In the genomic region with DNA sequence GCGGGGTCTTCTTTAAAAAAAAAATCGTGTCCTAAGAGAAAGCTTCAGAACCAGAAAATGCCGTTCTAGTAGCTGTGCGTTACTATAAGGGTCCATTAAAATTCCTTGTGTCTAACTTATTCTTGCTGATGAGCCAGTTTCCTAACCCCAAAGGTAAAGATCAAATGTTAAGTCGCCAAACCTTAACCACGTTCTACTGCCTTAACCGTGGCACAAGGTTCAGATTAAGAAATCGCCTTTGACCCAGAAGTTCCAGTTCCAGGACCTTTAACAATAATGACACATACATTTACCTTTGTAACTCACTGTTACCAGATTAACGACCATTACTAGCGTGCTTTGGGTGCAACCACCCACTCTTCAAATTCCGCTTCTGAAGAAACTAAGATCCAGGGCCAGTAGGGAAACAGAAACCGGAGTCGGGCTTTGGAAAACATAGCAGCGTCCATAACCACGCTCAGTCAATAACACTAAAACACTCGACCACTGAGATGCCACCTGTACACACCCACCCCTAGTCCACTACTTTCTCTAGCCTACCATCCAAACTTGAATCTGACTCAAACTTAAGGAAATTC, we compare ENCODE assay signal across 8 cellular contexts. TPM values are rescaled to one million over a fixed set of nuclear protein-coding genes. Genes with fewer than 3 reads are reported as not detected.
DNase-seq lines count a peak whose midpoint lies in the region; ATAC-seq lines count a peak whose summit lies in the region.

No MANE protein-coding gene starts in this region.

- peak overlapping the region; percentile 100 for H3K27ac Mint-ChIP-seq in stimulated activated effector memory CD8-positive, alpha-beta T cell treated with anti-CD3 and anti-CD28 coated beads, Interleukin-12 subunit alpha, Interleukin-12 subunit beta, amount 100 ng/mL, for 72 hours

- peak overlapping the region; percentile 96 for H3K4me3 ChIP-seq in iPS-15b (ENCODE audit: low read depth, low read length)

- no peaks in the 10 kb centered on the region for H3K36me3 ChIP-seq in iPS-15b (ENCODE audit: control insufficient read depth, insufficient read depth, low read length)

- peak; percentile 54 for DNase-seq in NCI-H82 (lab: John Stamatoyannopoulos, UW)
- DNase-seq in NCI-H82 treated with DMSO at 0.1 percent for 48 hours (lab: John Stamatoyannopoulos, UW; ENCODE audit: unreplicated experiment): no peak
- DNase-seq in KG1 (lab: John Stamatoyannopoulos, UW): peak; percentile 39
- DNase-seq in stimulated activated effector memory CD8-positive, alpha-beta T cell treated with anti-CD3 and anti-CD28 coated beads, Interleukin-12 subunit alpha, Interleukin-12 subunit beta, amount 100 ng/mL, for 72 hours (ENCODE audit: low spot score in 2 of 2): no peak
- DNase-seq in HK-2 (ENCODE audit: unreplicated experiment): no peak

- peak overlapping the region; percentile 91 for H3K9ac ChIP-seq in iPS-15b (ENCODE audit: low read depth, low read length)

- H3K36me3 Mint-ChIP-seq in stimulated activated effector memory CD8-positive, alpha-beta T cell treated with anti-CD3 and anti-CD28 coated beads, Interleukin-12 subunit alpha, Interleukin-12 subunit beta, amount 100 ng/mL, for 72 hours: peaks cover 31% of the 10 kb centered on the region

- H3K4me3 Mint-ChIP-seq in stimulated activated effector memory CD8-positive, alpha-beta T cell treated with anti-CD3 and anti-CD28 coated beads, Interleukin-12 subunit alpha, Interleukin-12 subunit beta, amount 100 ng/mL, for 72 hours: peak overlapping the region; percentile 99

- H3K9me3 Mint-ChIP-seq in stimulated activated effector memory CD8-positive, alpha-beta T cell treated with anti-CD3 and anti-CD28 coated beads, Interleukin-12 subunit alpha, Interleukin-12 subunit beta, amount 100 ng/mL, for 72 hours: no peaks in the 10 kb centered on the region

- peaks cover 3% of the 10 kb centered on the region for H3K4me1 ChIP-seq in iPS-15b (ENCODE audit: control insufficient read depth, insufficient read depth, low read length)

- peak; percentile 17 for ATAC-seq in GM21825 (IDR thresholded peaks at IDR 0.05; ENCODE audit: unreplicated experiment)
- ATAC-seq in stimulated activated effector memory CD8-positive, alpha-beta T cell treated with anti-CD3 and anti-CD28 coated beads, Interleukin-12 subunit alpha, Interleukin-12 subunit beta, amount 100 ng/mL, for 72 hours: peak; percentile 53

- peaks cover 38% of the 10 kb centered on the region for H3K4me1 Mint-ChIP-seq in stimulated activated effector memory CD8-positive, alpha-beta T cell treated with anti-CD3 and anti-CD28 coated beads, Interleukin-12 subunit alpha, Interleukin-12 subunit beta, amount 100 ng/mL, for 72 hours

- no peaks in the 10 kb centered on the region for H3K27me3 ChIP-seq in iPS-15b (ENCODE audit: control insufficient read depth, insufficient read depth, low read length)

- H3K9me3 ChIP-seq in iPS-15b (ENCODE audit: control insufficient read depth, insufficient read depth, low read length): no peaks in the 10 kb centered on the region

- peak overlapping the region; percentile 79 for H3K27ac ChIP-seq in adipose tissue (ENCODE audit: low read depth, low read length)

- 2 to 7% (median 5%) methylated on average over 16 of the region's 16 CpGs for WGBS in adipose tissue, 3 donors

RNA-seq across cellular contexts. Expression of gene BET1, which starts 0.6 kb away (rescaled TPM):
- polyA plus RNA-seq in adipose tissue: 10 to 100 TPM; 14.4 to 43.7 (median 18.8) TPM

Comparison
In these comparisons a context has a peak if more than half of its experiments do, and no peak if none do; other contexts are left out.
1. DNase-seq: peak in NCI-H82 (single experiment) and KG1 (single experiment); none in NCI-H82 treated with DMSO at 0.1 percent for 48 hours (single experiment), stimulated activated effector memory CD8-positive, alpha-beta T cell treated with anti-CD3 and anti-CD28 coated beads, Interleukin-12 subunit alpha, Interleukin-12 subunit beta, amount 100 ng/mL, for 72 hours (0 of 2) and HK-2 (single experiment).